Comparison of ENCODE assay signal across 15 cellular contexts in the genomic region with DNA sequence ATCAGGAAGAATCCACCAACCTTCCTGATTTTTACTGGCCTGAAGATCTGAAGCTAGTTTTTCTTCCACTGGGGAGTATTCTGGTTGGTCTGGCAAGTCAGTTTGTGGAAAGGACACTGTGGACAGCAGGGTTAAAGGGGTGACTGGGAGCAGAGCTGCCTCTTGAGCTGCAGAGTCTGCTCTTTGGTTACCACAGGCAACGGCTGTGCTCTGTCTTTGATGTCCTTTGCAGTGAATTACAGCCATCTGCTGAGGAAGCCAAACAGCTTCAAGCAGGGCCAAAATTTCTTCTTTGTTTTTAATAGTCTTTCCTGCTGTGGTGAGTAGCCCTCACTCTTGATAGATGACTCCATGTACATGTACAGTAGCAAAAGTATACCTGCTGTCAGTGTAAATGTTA.
A peak's percentile ranks its signal among the peaks of the same experiment; 100 is the strongest.
DNase-seq lines count a peak whose midpoint lies in the region; ATAC-seq and TF ChIP-seq lines count a peak whose summit lies in the region.
"Had no signal": no experiment of that assay in that cellular context is flagged by ENCODE, and none has a peak within 500 bp of the region (broad histone marks: within the 10 kb centered on the region; RNA-seq: fewer than 3 reads in every experiment).

No MANE protein-coding gene starts in this region.

- H3K27me3 ChIP-seq in DND-41 (ENCODE audit: insufficient read depth, low read length, poor library complexity), result no peaks in the 10 kb centered on the region
- no peaks in the 10 kb centered on the region for H3K27me3 ChIP-seq in ovary
- H3K27me3 ChIP-seq in sigmoid colon, result no peaks in the 10 kb centered on the region
- H3K27me3 ChIP-seq: BE2C had no signal

- H3K27ac ChIP-seq in DND-41 (ENCODE audit: low read length) (peak overlapping the region; percentile 1), KOPT-K1 (ENCODE audit: low read depth, low read length, poor library complexity, severe bottlenecking) (peak overlapping the region; percentile 42), ovary (peak overlapping the region in 1 of 2 donors; percentile 24), sigmoid colon (no peak overlapping the region)
- H3K27ac ChIP-seq: C4-2B, GM23248 had no signal

- intact Hi-C loops in ovary (cut with DNase I) (no loop called here), Right ventricle myocardium inferior (cut with DNase I) (loop anchor here (10.0 kb wide), 1 partner anchor 487 kb away; no protein-coding TSS in a partner anchor), sigmoid colon (cut with DNase I) (loop anchor here (10.0 kb wide), 1 partner anchor 107 kb away; no protein-coding TSS in a partner anchor)

- H3K4me1 ChIP-seq in DND-41 (ENCODE audit: insufficient read depth, low read length), result peaks cover 10% of the 10 kb centered on the region
- H3K4me1 ChIP-seq in ovary (ENCODE audit: insufficient read depth), result peaks cover 10% of the 10 kb centered on the region
- H3K4me1 ChIP-seq in sigmoid colon, result peaks cover 0 to 22% (median 9%) of the 10 kb centered on the region in 4 donors
- H3K4me1 ChIP-seq: BE2C had no signal

- H4K20me1 ChIP-seq in DND-41 (ENCODE audit: insufficient read depth, low read length), result no peaks in the 10 kb centered on the region

- no peaks in the 10 kb centered on the region for H3K9me3 ChIP-seq in DND-41 (ENCODE audit: insufficient read depth, low read length, severe bottlenecking)
- H3K9me3 ChIP-seq in KOPT-K1 (ENCODE audit: insufficient read depth, low read length, poor library complexity, severe bottlenecking), result peaks cover 16% of the 10 kb centered on the region
- H3K9me3 ChIP-seq in ovary, result no peaks in the 10 kb centered on the region
- H3K9me3 ChIP-seq in sigmoid colon, result peaks cover 0 to 3% (median 0%) of the 10 kb centered on the region in 4 donors
- H3K9me3 ChIP-seq: BE2C had no signal

- H3K79me2 ChIP-seq in DND-41 (ENCODE audit: insufficient read depth, low read length), result no peaks in the 10 kb centered on the region

- ATAC-seq in DND-41 (ENCODE audit: insufficient read depth, low read depth), result peak; percentile 82
- no peak for ATAC-seq in Right ventricle myocardium inferior
- ATAC-seq: CD8-positive, alpha-beta T cell had no signal

- no peak for TF ChIP-seq POLR2A in ovary (IDR thresholded peaks at IDR 0.05)
- no peak for TF ChIP-seq POLR2A in sigmoid colon (IDR thresholded peaks at IDR 0.05)

- TF ChIP-seq CTCF in DND-41 (IDR thresholded peaks at IDR 0.05; ENCODE audit: borderline replicate concordance, extremely low read depth, low read length, poor library complexity, severe bottlenecking), result peak; percentile 13
- TF ChIP-seq CTCF in ovary (IDR thresholded peaks at IDR 0.05), result no peak
- TF ChIP-seq CTCF in sigmoid colon (IDR thresholded peaks at IDR 0.05), result no peak

- WGBS in ovary, 3 donors, result 0 to 4% (median 0%) methylated on average over 1 of the region's 1 CpG
- 47 to 50% methylated on average over 1 of the region's 1 CpG for WGBS in sigmoid colon, 2 donors

- no peak overlapping the region for H3K4me2 ChIP-seq in DND-41 (ENCODE audit: insufficient read depth, low read length)

- no peak for TF ChIP-seq EP300 in ovary (IDR thresholded peaks at IDR 0.05)
- TF ChIP-seq EP300 in sigmoid colon (IDR thresholded peaks at IDR 0.05), result no peak

- no peak overlapping the region for H3K9ac ChIP-seq in DND-41 (ENCODE audit: low read depth, low read length)
- H3K9ac ChIP-seq: GM23248 had no signal

- no peak overlapping the region for H3K4me3 ChIP-seq in DND-41 (ENCODE audit: low read depth in 1 of 2, low read length in 2 of 2)
- no peak overlapping the region for H3K4me3 ChIP-seq in ovary
- H3K4me3 ChIP-seq in sigmoid colon, result no peak overlapping the region
- H3K4me3 ChIP-seq: GM23248 had no signal

- peak overlapping the region; percentile 46; the same call in 1 of the 2 replicates for H2AFZ ChIP-seq in DND-41 (ENCODE audit: low read depth, low read length)
- H2AFZ ChIP-seq: GM23248 had no signal

- H3K36me3 ChIP-seq in DND-41 (ENCODE audit: insufficient read depth, low read length) (no peaks in the 10 kb centered on the region), KOPT-K1 (ENCODE audit: insufficient read depth, low read length) (no peaks in the 10 kb centered on the region), ovary (no peaks in the 10 kb centered on the region), sigmoid colon (no peaks in the 10 kb centered on the region)
- H3K36me3 ChIP-seq: BE2C had no signal

- DNase-seq in DND-41 (peak; percentile 32), left kidney (ENCODE audit: low read depth, low spot score) (peak; percentile 17), ovary (peak; percentile 37 to 66 (median 43)), Right ventricle myocardium inferior (ENCODE audit: missing footprints) (no peak), GOT3 (lab: John Stamatoyannopoulos, UW) (no peak), sigmoid colon (no peak), HCEC 1CT (no peak)
- DNase-seq: BE2C; CD8-positive, alpha-beta T cell; COR-L47; GM23248; H7; IMR-90 had no signal

Comparison
In these comparisons a context has a peak if more than half of its experiments do, and no peak if none do; other contexts are left out.
1. DNase-seq: peak in DND-41 (single experiment), left kidney (single experiment) and ovary (5 of 5); none in Right ventricle myocardium inferior (single experiment), GOT3 (single experiment), sigmoid colon (single experiment) and HCEC 1CT (single experiment).
2. H3K27ac ChIP-seq: peak in DND-41 (single experiment) and KOPT-K1 (single experiment); none in sigmoid colon (0 of 4).
3. intact Hi-C loops: an anchor here in Right ventricle myocardium inferior (10.0 kb wide) and sigmoid colon (10.0 kb wide); none called in ovary.